In genomic region chr7:37216156-37216839, GRCh38 we compare ENCODE assay signal across 18 cellular contexts.
DNase-seq lines count a peak whose midpoint lies in the region; ATAC-seq and TF ChIP-seq lines count a peak whose summit lies in the region.
"Had no signal": no experiment of that assay in that cellular context is flagged by ENCODE, and none has a peak within 500 bp of the region (broad histone marks: within the 10 kb centered on the region; RNA-seq: fewer than 3 reads in every experiment).

No MANE protein-coding gene starts in this region.

- peaks cover 5 to 14% (median 8%) of the 10 kb centered on the region in 4 donors for H3K4me1 Mint-ChIP-seq in CD4-positive, CD25-positive, alpha-beta regulatory T cell
- peaks cover 12% of the 10 kb centered on the region for H3K4me1 Mint-ChIP-seq in central memory CD8-positive, alpha-beta T cell

- peak overlapping the region; percentile 57 to 79 (median 66) for H3K27ac Mint-ChIP-seq in CD4-positive, CD25-positive, alpha-beta regulatory T cell
- H3K27ac Mint-ChIP-seq in central memory CD8-positive, alpha-beta T cell (ENCODE audit: low read depth) = peak overlapping the region; percentile 82
- H3K27ac Mint-ChIP-seq: dendritic cell treated with granulocyte-macrophage colony-stimulating factor and Interleukin-4, amounts not matched to agents 40 ng/mL and 50 ng/mL, for 4 days had no signal

- no peak overlapping the region for H3K4me3 ChIP-seq in CD4-positive, CD25-positive, alpha-beta regulatory T cell (ENCODE audit: low read depth, low read length)
- H3K4me3 ChIP-seq in NB4 (ENCODE audit: low read depth, low read length) (no peak overlapping the region), left lung (no peak overlapping the region)
- H3K4me3 ChIP-seq: esophagus squamous epithelium, right lobe of liver, tibial artery had no signal

- peaks cover 64% of the 10 kb centered on the region for H3K36me3 ChIP-seq in CD4-positive, CD25-positive, alpha-beta regulatory T cell (ENCODE audit: control insufficient read depth, insufficient read depth, low read length)
- H3K36me3 ChIP-seq in left lung = peaks cover 0 to 17% of the 10 kb centered on the region in 2 donors
- H3K36me3 ChIP-seq: tibial artery had no signal

- H3K4me1 ChIP-seq in CD4-positive, CD25-positive, alpha-beta regulatory T cell (ENCODE audit: control insufficient read depth, insufficient read depth, low read length, poor library complexity, severe bottlenecking) = no peaks in the 10 kb centered on the region
- peaks cover 0 to 25% of the 10 kb centered on the region in 2 donors for H3K4me1 ChIP-seq in left lung
- H3K4me1 ChIP-seq: right lobe of liver had no signal

- TF ChIP-seq CTCF in NB4 (IDR thresholded peaks at IDR 0.05; ENCODE audit: low read depth, low read length) = no peak
- no peak for TF ChIP-seq CTCF in left lung (IDR thresholded peaks at IDR 0.05)

- intact Hi-C loops in left lung (cut with DNase I) = loop anchor here in 1 of 2 donors (10.0 kb wide), 1 partner anchor 139 kb away; no protein-coding TSS in a partner anchor

- no peak overlapping the region for H3K27ac ChIP-seq in CD4-positive, CD25-positive, alpha-beta regulatory T cell (ENCODE audit: insufficient read depth, low read length, poor library complexity, severe bottlenecking)
- no peak overlapping the region for H3K27ac ChIP-seq in left lung
- H3K27ac ChIP-seq: right lobe of liver, tibial artery had no signal

- no peak for TF ChIP-seq POLR2A in NB4 (IDR thresholded peaks at IDR 0.05; ENCODE audit: extremely low read depth, insufficient read length)

- no peak overlapping the region for H3K4me3 Mint-ChIP-seq in CD4-positive, CD25-positive, alpha-beta regulatory T cell
- H3K4me3 Mint-ChIP-seq in central memory CD8-positive, alpha-beta T cell = no peak overlapping the region
- H3K4me3 Mint-ChIP-seq: dendritic cell treated with granulocyte-macrophage colony-stimulating factor and Interleukin-4, amounts not matched to agents 40 ng/mL and 50 ng/mL, for 4 days; neural crest cell had no signal

- H3K9me3 ChIP-seq in CD4-positive, CD25-positive, alpha-beta regulatory T cell (ENCODE audit: control insufficient read depth in 2 of 2, low read length in 2 of 2) = no peaks in the 10 kb centered on the region
- H3K9me3 ChIP-seq in left lung = no peaks in the 10 kb centered on the region
- H3K9me3 ChIP-seq: esophagus squamous epithelium, right lobe of liver, tibial artery had no signal

- no peak for DNase-seq in CD4-positive, CD25-positive, alpha-beta regulatory T cell
- peak; percentile 38 for DNase-seq in NB4 (ENCODE audit: low read depth)
- no peak for DNase-seq in central memory CD8-positive, alpha-beta T cell (ENCODE audit: low spot score in 2 of 2)
- no peak for DNase-seq in left lung
- no peak for DNase-seq in NCI-H2107 (lab: John Stamatoyannopoulos, UW)
- DNase-seq in activated CD4-positive, CD25-positive, alpha-beta regulatory T cell treated with anti-CD3 and anti-CD28 coated beads, Interleukin-2, amount 50 U/mL, for 72 hours = no peak
- DNase-seq: activated CD4-positive, alpha-beta T cell treated with anti-CD3 and anti-CD28 coated beads for 4 hours; aorta; esophagus squamous epithelium; NCI-H2171; right lobe of liver; RPMI8226; stimulated activated CD4-positive, alpha-beta T cell treated with anti-CD3 and anti-CD28 coated beads, Interleukin-4, amount 100 ng/mL, for 1 hour; tibial artery had no signal

- no peak for ATAC-seq in CD4-positive, CD25-positive, alpha-beta regulatory T cell (ENCODE audit: low read depth in 2 of 2)
- ATAC-seq in central memory CD8-positive, alpha-beta T cell (replicated peaks; ENCODE audit: extremely low read depth, poor library complexity, severe bottlenecking) = no peak
- ATAC-seq in left lung = peak; percentile 39
- no peak for ATAC-seq in GM18511 (IDR thresholded peaks at IDR 0.05; ENCODE audit: unreplicated experiment)
- ATAC-seq in HG02678 (IDR thresholded peaks at IDR 0.05; ENCODE audit: unreplicated experiment) = no peak
- ATAC-seq: right lobe of liver had no signal

- H3K27me3 ChIP-seq in CD4-positive, CD25-positive, alpha-beta regulatory T cell (ENCODE audit: control insufficient read depth, insufficient read depth, low read length) = no peaks in the 10 kb centered on the region
- no peaks in the 10 kb centered on the region for H3K27me3 ChIP-seq in left lung
- H3K27me3 ChIP-seq: esophagus squamous epithelium, right lobe of liver, tibial artery had no signal

- peaks cover 45% of the 10 kb centered on the region for H3K36me3 Mint-ChIP-seq in CD4-positive, CD25-positive, alpha-beta regulatory T cell
- peaks cover 14% of the 10 kb centered on the region for H3K36me3 Mint-ChIP-seq in central memory CD8-positive, alpha-beta T cell (ENCODE audit: insufficient read depth)

- H3K27me3 Mint-ChIP-seq in CD4-positive, CD25-positive, alpha-beta regulatory T cell = no peaks in the 10 kb centered on the region
- H3K27me3 Mint-ChIP-seq in central memory CD8-positive, alpha-beta T cell = no peaks in the 10 kb centered on the region
- H3K27me3 Mint-ChIP-seq: dendritic cell treated with granulocyte-macrophage colony-stimulating factor and Interleukin-4, amounts not matched to agents 40 ng/mL and 50 ng/mL, for 4 days had no signal

- H3K9me3 Mint-ChIP-seq in CD4-positive, CD25-positive, alpha-beta regulatory T cell = no peaks in the 10 kb centered on the region
- H3K9me3 Mint-ChIP-seq in central memory CD8-positive, alpha-beta T cell = no peaks in the 10 kb centered on the region
- H3K9me3 Mint-ChIP-seq: dendritic cell treated with granulocyte-macrophage colony-stimulating factor and Interleukin-4, amounts not matched to agents 40 ng/mL and 50 ng/mL, for 4 days; neural crest cell had no signal
